Comparison of ENCODE assay signal across 1 cellular context in the genomic region with DNA sequence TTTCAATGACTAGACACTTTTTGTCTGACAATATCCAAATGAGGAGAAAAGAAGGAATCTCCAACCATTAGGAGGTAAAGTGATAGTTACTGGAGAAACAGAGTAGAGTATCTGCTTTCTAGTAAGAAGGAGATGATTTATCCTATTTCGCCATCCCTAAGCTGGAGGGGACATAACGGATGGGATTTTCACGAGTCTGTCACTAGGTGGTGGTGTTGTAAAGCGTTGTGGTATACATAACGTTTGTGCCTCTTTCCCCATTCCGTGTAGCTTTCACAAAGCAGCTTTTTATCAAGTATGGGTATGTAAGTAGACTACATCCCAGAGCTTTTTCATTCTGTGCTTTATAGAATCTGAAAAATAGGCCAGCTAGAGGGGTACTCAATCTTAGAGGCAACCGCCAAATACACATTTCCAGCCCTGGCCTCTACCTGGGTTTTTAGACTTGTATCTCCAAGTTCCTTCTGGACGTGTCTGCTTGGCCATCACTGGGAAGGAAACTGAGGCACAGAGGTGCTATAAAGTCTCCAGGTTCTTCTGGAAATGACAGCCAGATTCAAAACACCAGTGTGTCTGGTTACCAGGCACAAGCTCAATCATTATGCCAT.
TF ChIP-seq lines count a peak whose summit lies in the region.

No MANE protein-coding gene starts in this region.

TF ChIP-seq in HEK293, 187 proteins besides CTCF, POLR2A, EP300 and RAD21 (continued from another document):
- TF ChIP-seq ZNF18 (tag by site-specific recombination; IDR thresholded peaks at IDR 0.05) (no peak), HOXD13 (CRISPR knock-in tag; IDR thresholded peaks at IDR 0.05; ENCODE audit: borderline replicate concordance) (no peak), ZNF600 (tag by site-specific recombination; IDR thresholded peaks at IDR 0.05) (no peak), MEIS1 (CRISPR knock-in tag; IDR thresholded peaks at IDR 0.05; ENCODE audit: borderline replicate concordance) (no peak), ZFP69B (tag by site-specific recombination; IDR thresholded peaks at IDR 0.05) (no peak), ZBTB1 (tag by site-specific recombination; IDR thresholded peaks at IDR 0.05) (no peak), ZNF366 (tag by site-specific recombination; conservative IDR thresholded peaks at IDR 0.05) (no peak), ZNF501 (tag by site-specific recombination; IDR thresholded peaks at IDR 0.05) (no peak), ZNF792 (tag by site-specific recombination; IDR thresholded peaks at IDR 0.05) (no peak), ZNF664 (tag by site-specific recombination; IDR thresholded peaks at IDR 0.05) (no peak), ZNF114 (tag by site-specific recombination; IDR thresholded peaks at IDR 0.05) (no peak), ZNF423 (tag by site-specific recombination; IDR thresholded peaks at IDR 0.05) (no peak), SCRT1 (tag by site-specific recombination; IDR thresholded peaks at IDR 0.05; ENCODE audit: borderline replicate concordance) (no peak), ZNF580 (tag by site-specific recombination; IDR thresholded peaks at IDR 0.05) (no peak), ZBTB17 (tag by site-specific recombination; IDR thresholded peaks at IDR 0.05) (0 out of 2 replicates have a peak, but pooled peaks have one; percentile 27), ZNF768 (tag by site-specific recombination; IDR thresholded peaks at IDR 0.05) (no peak), GLI4 (tag by site-specific recombination; IDR thresholded peaks at IDR 0.05) (no peak), ZNF639 (tag by site-specific recombination; IDR thresholded peaks at IDR 0.05) (no peak), ZNF558 (tag by site-specific recombination; IDR thresholded peaks at IDR 0.05) (no peak), ZNF394 (tag by site-specific recombination; IDR thresholded peaks at IDR 0.05; ENCODE audit: borderline replicate concordance) (peak; percentile 35; the same call in 1 of the 2 replicates), KLF1 (tag by site-specific recombination; IDR thresholded peaks at IDR 0.05) (no peak), ZNF274 (IDR thresholded peaks at IDR 0.05; ENCODE audit: low read length) (no peak), ZNF274 (tag by site-specific recombination; IDR thresholded peaks at IDR 0.05; ENCODE audit: borderline replicate concordance) (no peak), MYNN (tag by site-specific recombination; IDR thresholded peaks at IDR 0.05; ENCODE audit: borderline replicate concordance) (no peak), PATZ1 (tag by site-specific recombination; IDR thresholded peaks at IDR 0.05) (no peak), ZNF747 (tag by site-specific recombination; IDR thresholded peaks at IDR 0.05) (no peak), ZNF473 (tag by site-specific recombination; IDR thresholded peaks at IDR 0.05) (no peak), SP3 (tag by site-specific recombination; IDR thresholded peaks at IDR 0.05) (no peak), IKZF3 (tag by site-specific recombination; IDR thresholded peaks at IDR 0.05) (no peak), OVOL3 (tag by site-specific recombination; IDR thresholded peaks at IDR 0.05) (0 out of 2 replicates have a peak, but pooled peaks have one; percentile 34), ZNF548 (tag by site-specific recombination; IDR thresholded peaks at IDR 0.05) (no peak), ZNF585B (tag by site-specific recombination; IDR thresholded peaks at IDR 0.05) (peak; percentile 59), ZNF530 (tag by site-specific recombination; IDR thresholded peaks at IDR 0.05; ENCODE audit: low read depth) (no peak), ZNF24 (tag by site-specific recombination; IDR thresholded peaks at IDR 0.05) (no peak), ZFP37 (tag by site-specific recombination; IDR thresholded peaks at IDR 0.05) (no peak), ZNF23 (tag by site-specific recombination; IDR thresholded peaks at IDR 0.05; ENCODE audit: borderline replicate concordance) (no peak), ZNF529 (tag by site-specific recombination; IDR thresholded peaks at IDR 0.05; ENCODE audit: insufficient replicate concordance) (no peak), ZNF132 (tag by site-specific recombination; IDR thresholded peaks at IDR 0.05; ENCODE audit: borderline replicate concordance) (no peak), ZNF433 (tag by site-specific recombination; IDR thresholded peaks at IDR 0.05; ENCODE audit: low read depth) (no peak), ZNF791 (tag by site-specific recombination; IDR thresholded peaks at IDR 0.05) (no peak), REPIN1 (tag by site-specific recombination; IDR thresholded peaks at IDR 0.05; ENCODE audit: low read depth) (no peak), TRIM28 (IDR thresholded peaks at IDR 0.05; ENCODE audit: borderline replicate concordance, low read length) (peak; percentile 33; the same call in 1 of the 2 replicates), HOXC10 (CRISPR knock-in tag; IDR thresholded peaks at IDR 0.05) (no peak), ZNF623 (tag by site-specific recombination; IDR thresholded peaks at IDR 0.05) (no peak)
- TF ChIP-seq, protein P1, sequence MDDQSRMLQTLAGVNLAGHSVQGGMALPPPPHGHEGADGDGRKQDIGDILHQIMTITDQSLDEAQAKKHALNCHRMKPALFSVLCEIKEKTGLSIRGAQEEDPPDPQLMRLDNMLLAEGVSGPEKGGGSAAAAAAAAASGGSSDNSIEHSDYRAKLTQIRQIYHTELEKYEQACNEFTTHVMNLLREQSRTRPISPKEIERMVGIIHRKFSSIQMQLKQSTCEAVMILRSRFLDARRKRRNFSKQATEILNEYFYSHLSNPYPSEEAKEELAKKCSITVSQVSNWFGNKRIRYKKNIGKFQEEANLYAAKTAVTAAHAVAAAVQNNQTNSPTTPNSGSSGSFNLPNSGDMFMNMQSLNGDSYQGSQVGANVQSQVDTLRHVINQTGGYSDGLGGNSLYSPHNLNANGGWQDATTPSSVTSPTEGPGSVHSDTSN (CRISPR knock-in tag; IDR thresholded peaks at IDR 0.05) = no peak
- TF ChIP-seq, protein P2, sequence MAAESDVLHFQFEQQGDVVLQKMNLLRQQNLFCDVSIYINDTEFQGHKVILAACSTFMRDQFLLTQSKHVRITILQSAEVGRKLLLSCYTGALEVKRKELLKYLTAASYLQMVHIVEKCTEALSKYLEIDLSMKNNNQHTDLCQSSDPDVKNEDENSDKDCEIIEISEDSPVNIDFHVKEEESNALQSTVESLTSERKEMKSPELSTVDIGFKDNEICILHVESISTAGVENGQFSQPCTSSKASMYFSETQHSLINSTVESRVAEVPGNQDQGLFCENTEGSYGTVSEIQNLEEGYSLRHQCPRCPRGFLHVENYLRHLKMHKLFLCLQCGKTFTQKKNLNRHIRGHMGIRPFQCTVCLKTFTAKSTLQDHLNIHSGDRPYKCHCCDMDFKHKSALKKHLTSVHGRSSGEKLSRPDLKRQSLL (tag by site-specific recombination; IDR thresholded peaks at IDR 0.05) = no peak
- TF ChIP-seq, protein P3, sequence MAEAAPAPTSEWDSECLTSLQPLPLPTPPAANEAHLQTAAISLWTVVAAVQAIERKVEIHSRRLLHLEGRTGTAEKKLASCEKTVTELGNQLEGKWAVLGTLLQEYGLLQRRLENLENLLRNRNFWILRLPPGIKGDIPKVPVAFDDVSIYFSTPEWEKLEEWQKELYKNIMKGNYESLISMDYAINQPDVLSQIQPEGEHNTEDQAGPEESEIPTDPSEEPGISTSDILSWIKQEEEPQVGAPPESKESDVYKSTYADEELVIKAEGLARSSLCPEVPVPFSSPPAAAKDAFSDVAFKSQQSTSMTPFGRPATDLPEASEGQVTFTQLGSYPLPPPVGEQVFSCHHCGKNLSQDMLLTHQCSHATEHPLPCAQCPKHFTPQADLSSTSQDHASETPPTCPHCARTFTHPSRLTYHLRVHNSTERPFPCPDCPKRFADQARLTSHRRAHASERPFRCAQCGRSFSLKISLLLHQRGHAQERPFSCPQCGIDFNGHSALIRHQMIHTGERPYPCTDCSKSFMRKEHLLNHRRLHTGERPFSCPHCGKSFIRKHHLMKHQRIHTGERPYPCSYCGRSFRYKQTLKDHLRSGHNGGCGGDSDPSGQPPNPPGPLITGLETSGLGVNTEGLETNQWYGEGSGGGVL (tag by site-specific recombination; IDR thresholded peaks at IDR 0.05) = no peak
- TF ChIP-seq, protein P4, sequence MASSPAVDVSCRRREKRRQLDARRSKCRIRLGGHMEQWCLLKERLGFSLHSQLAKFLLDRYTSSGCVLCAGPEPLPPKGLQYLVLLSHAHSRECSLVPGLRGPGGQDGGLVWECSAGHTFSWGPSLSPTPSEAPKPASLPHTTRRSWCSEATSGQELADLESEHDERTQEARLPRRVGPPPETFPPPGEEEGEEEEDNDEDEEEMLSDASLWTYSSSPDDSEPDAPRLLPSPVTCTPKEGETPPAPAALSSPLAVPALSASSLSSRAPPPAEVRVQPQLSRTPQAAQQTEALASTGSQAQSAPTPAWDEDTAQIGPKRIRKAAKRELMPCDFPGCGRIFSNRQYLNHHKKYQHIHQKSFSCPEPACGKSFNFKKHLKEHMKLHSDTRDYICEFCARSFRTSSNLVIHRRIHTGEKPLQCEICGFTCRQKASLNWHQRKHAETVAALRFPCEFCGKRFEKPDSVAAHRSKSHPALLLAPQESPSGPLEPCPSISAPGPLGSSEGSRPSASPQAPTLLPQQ (tag by site-specific recombination; IDR thresholded peaks at IDR 0.05) = peak; percentile 17; the same call in 1 of the 2 replicates
- TF ChIP-seq, protein P5, sequence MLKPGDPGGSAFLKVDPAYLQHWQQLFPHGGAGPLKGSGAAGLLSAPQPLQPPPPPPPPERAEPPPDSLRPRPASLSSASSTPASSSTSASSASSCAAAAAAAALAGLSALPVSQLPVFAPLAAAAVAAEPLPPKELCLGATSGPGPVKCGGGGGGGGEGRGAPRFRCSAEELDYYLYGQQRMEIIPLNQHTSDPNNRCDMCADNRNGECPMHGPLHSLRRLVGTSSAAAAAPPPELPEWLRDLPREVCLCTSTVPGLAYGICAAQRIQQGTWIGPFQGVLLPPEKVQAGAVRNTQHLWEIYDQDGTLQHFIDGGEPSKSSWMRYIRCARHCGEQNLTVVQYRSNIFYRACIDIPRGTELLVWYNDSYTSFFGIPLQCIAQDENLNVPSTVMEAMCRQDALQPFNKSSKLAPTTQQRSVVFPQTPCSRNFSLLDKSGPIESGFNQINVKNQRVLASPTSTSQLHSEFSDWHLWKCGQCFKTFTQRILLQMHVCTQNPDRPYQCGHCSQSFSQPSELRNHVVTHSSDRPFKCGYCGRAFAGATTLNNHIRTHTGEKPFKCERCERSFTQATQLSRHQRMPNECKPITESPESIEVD (tag by site-specific recombination; IDR thresholded peaks at IDR 0.05) = no peak
- TF ChIP-seq, protein P6, sequence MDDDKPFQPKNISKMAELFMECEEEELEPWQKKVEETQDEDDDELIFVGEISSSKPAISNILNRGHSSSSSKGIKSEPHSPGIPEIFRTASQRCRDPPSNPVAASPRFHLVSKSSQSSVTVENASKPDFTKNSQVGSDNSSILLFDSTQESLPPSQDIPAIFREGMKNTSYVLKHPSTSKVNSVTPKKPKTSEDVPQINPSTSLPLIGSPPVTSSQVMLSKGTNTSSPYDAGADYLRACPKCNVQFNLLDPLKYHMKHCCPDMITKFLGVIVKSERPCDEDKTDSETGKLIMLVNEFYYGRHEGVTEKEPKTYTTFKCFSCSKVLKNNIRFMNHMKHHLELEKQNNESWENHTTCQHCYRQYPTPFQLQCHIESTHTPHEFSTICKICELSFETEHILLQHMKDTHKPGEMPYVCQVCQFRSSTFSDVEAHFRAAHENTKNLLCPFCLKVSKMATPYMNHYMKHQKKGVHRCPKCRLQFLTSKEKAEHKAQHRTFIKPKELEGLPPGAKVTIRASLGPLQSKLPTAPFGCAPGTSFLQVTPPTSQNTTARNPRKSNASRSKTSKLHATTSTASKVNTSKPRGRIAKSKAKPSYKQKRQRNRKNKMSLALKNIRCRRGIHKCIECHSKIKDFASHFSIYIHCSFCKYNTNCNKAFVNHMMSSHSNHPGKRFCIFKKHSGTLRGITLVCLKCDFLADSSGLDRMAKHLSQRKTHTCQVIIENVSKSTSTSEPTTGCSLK (tag by site-specific recombination; IDR thresholded peaks at IDR 0.05) = no peak
